ENCODE assay signal across 1 cellular context in genomic region chr1:156933136-156933535, GRCh38.
TF ChIP-seq lines count a peak whose summit lies in the region.

No MANE protein-coding gene starts in this region.

TF ChIP-seq in HepG2, 621 proteins besides CTCF, POLR2A, EP300 and RAD21:
- TF ChIP-seq ZNF670 (CRISPR knock-in tag; IDR thresholded peaks at IDR 0.05; ENCODE audit: borderline replicate concordance) (no peak), E2F1 (CRISPR knock-in tag; IDR thresholded peaks at IDR 0.05) (no peak), ZZZ3 (CRISPR knock-in tag; IDR thresholded peaks at IDR 0.05; ENCODE audit: borderline replicate concordance) (no peak), ZNF574 (CRISPR knock-in tag; IDR thresholded peaks at IDR 0.05) (no peak), ETS1 (CRISPR knock-in tag; IDR thresholded peaks at IDR 0.05) (no peak), ZBTB44 (CRISPR knock-in tag; IDR thresholded peaks at IDR 0.05) (no peak), EZH2 (conservative IDR thresholded peaks at IDR 0.05; ENCODE audit: low read depth, low read length) (no peak), ZMYM2 (CRISPR knock-in tag; IDR thresholded peaks at IDR 0.05) (no peak), SNAPC5 (CRISPR knock-in tag; IDR thresholded peaks at IDR 0.05; ENCODE audit: borderline replicate concordance) (no peak), SOX6 (IDR thresholded peaks at IDR 0.05) (no peak), SOX6 (CRISPR knock-in tag; IDR thresholded peaks at IDR 0.05) (no peak), BCLAF1 (IDR thresholded peaks at IDR 0.05) (no peak), SPEN (CRISPR knock-in tag; IDR thresholded peaks at IDR 0.05; ENCODE audit: low read depth) (no peak), ATAD3A (CRISPR knock-in tag; IDR thresholded peaks at IDR 0.05) (no peak), ZBTB49 (CRISPR knock-in tag; IDR thresholded peaks at IDR 0.05; ENCODE audit: borderline replicate concordance) (no peak), YEATS2 (CRISPR knock-in tag; IDR thresholded peaks at IDR 0.05; ENCODE audit: borderline replicate concordance) (no peak), ZNF724P (CRISPR knock-in tag; IDR thresholded peaks at IDR 0.05; ENCODE audit: borderline replicate concordance) (no peak), DPF2 (CRISPR knock-in tag; IDR thresholded peaks at IDR 0.05; ENCODE audit: borderline replicate concordance, low read depth) (no peak)
